Comparison of ENCODE assay signal across 21 cellular contexts in the genomic region with DNA sequence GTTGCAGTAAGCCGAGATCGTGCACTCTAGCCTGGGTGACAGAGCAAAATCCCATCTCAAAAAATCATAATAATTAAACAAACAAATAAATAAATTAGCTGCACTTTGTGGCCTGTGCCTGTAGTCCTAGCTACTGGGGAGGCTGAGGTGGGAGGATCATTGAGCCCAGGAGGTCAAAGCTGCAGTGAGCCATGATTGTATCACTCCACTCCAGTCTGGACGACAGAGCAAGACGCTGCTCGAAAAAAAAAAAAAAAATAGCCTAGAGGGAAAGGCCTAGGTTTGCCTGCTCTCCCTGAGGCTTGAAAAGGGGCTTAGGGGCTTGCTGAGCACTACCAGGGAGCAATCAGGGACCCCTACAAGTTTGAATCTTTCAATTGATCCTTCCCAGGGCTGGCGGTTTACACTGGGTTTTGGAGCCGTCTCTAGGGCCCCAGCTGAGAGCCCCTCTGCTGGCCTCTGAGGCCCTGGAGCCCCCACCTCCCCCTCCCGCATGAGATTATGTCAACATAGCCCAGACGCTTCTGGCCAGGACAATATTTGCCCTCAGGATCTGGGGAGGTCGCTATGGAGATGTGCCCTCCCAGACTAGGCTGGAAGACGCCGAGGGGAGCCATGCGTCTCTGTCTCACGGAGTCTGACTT. TPM values are rescaled to one million over a fixed set of nuclear protein-coding genes. Genes with fewer than 3 reads are reported as not detected.
DNase-seq lines count a peak whose midpoint lies in the region; ATAC-seq and TF ChIP-seq lines count a peak whose summit lies in the region.
"Had no signal": no experiment of that assay in that cellular context is flagged by ENCODE, and none has a peak within 500 bp of the region (broad histone marks: within the 10 kb centered on the region; RNA-seq: fewer than 3 reads in every experiment).

No MANE protein-coding gene starts in this region.

- H3K4me3 Mint-ChIP-seq in progenitor cell of endocrine pancreas (ENCODE audit: low read depth) = peak overlapping the region; percentile 26
- H3K4me3 Mint-ChIP-seq: CD4-positive, CD25-positive, alpha-beta regulatory T cell; T-cell had no signal

- no peaks in the 10 kb centered on the region for H3K9me3 ChIP-seq in ectodermal cell (ENCODE audit: control insufficient read depth, low read length)
- H3K9me3 ChIP-seq: esophagus muscularis mucosa, right atrium auricular region had no signal

- no peak overlapping the region for H3K4me3 ChIP-seq in ectodermal cell (ENCODE audit: insufficient read depth, low read depth, low read length)
- H3K4me3 ChIP-seq: esophagus muscularis mucosa, right atrium auricular region had no signal

- TF ChIP-seq CTCF in progenitor cell of endocrine pancreas (IDR thresholded peaks at IDR 0.05; ENCODE audit: unreplicated experiment) = no peak

- no peaks in the 10 kb centered on the region for H3K36me3 Mint-ChIP-seq in progenitor cell of endocrine pancreas (ENCODE audit: insufficient read depth)
- H3K36me3 Mint-ChIP-seq: CD4-positive, CD25-positive, alpha-beta regulatory T cell; T-cell had no signal

- DNase-seq in NCI-H524 (lab: John Stamatoyannopoulos, UW) (peak; percentile 41 to 57), NCI-H524 treated with DMSO at 0.1 percent for 48 hours (lab: John Stamatoyannopoulos, UW) (no peak), NCI-H146 (lab: John Stamatoyannopoulos, UW) (peak; percentile 78), progenitor cell of endocrine pancreas (ENCODE audit: low spot score, unreplicated experiment) (peak; percentile 37), T-helper 2 cell (no peak)
- DNase-seq: activated CD4-positive, alpha-beta T cell treated with anti-CD3 and anti-CD28 coated beads, Interleukin-2, amount 50 U/mL, for 1 hour; activated gamma-delta T cell treated with Interleukin-2 at 50 U/mL for 16 hours; amniotic stem cell; CD4-positive, CD25-positive, alpha-beta regulatory T cell; central memory CD4-positive, alpha-beta T cell; DMS79 treated with DMSO at 0.1 percent for 48 hours; HCEC 1CT; left ventricle myocardium superior; NCI-H1105; nucleus accumbens; T-cell had no signal

- H3K27ac ChIP-seq in ectodermal cell (ENCODE audit: insufficient read depth, low read depth, low read length, poor library complexity, severe bottlenecking) = peak overlapping the region; percentile 26
- H3K27ac ChIP-seq: esophagus muscularis mucosa, right atrium auricular region had no signal

- no peaks in the 10 kb centered on the region for H3K27me3 ChIP-seq in ectodermal cell (ENCODE audit: control insufficient read depth, insufficient read depth, low read length, poor library complexity, severe bottlenecking)
- H3K27me3 ChIP-seq: right atrium auricular region had no signal

- H3K4me1 Mint-ChIP-seq in progenitor cell of endocrine pancreas (ENCODE audit: low read depth) = peaks cover 11% of the 10 kb centered on the region
- H3K4me1 Mint-ChIP-seq: CD4-positive, CD25-positive, alpha-beta regulatory T cell; T-cell had no signal

- H3K4me1 ChIP-seq in ectodermal cell (ENCODE audit: control insufficient read depth, insufficient read depth, low read length) = peaks cover 3% of the 10 kb centered on the region
- H3K4me1 ChIP-seq: esophagus muscularis mucosa, right atrium auricular region had no signal

- H3K27ac Mint-ChIP-seq in progenitor cell of endocrine pancreas = peak overlapping the region; percentile 93
- H3K27ac Mint-ChIP-seq: T-cell had no signal

- no peak for ATAC-seq in HG03280 (IDR thresholded peaks at IDR 0.05; ENCODE audit: unreplicated experiment)
- ATAC-seq in HG03439 (IDR thresholded peaks at IDR 0.05; ENCODE audit: unreplicated experiment) = no peak
- ATAC-seq: left ventricle myocardium superior, T-cell had no signal

- H3K27me3 Mint-ChIP-seq in progenitor cell of endocrine pancreas = no peaks in the 10 kb centered on the region

- WGBS in ectodermal cell, 2 experiments = 44 to 45% methylated on average over 14 of the region's 14 CpGs

- no peaks in the 10 kb centered on the region for H3K36me3 ChIP-seq in ectodermal cell (ENCODE audit: control insufficient read depth, insufficient read depth, low read length)
- H3K36me3 ChIP-seq: esophagus muscularis mucosa, right atrium auricular region had no signal

- H3K9me3 Mint-ChIP-seq in progenitor cell of endocrine pancreas (ENCODE audit: low read depth) = no peaks in the 10 kb centered on the region
- H3K9me3 Mint-ChIP-seq: T-cell had no signal

RNA-seq across cellular contexts. Expression of gene GIPR, which starts 10.4 kb away (rescaled TPM):
- polyA plus RNA-seq in ectodermal cell (2013, experiment 1 of 4) = not detected
- 0.09 TPM for polyA plus RNA-seq in ectodermal cell (2013, experiment 2 of 4)
- polyA plus RNA-seq in ectodermal cell (2013, experiment 3 of 4) = 0.32 TPM
- polyA plus RNA-seq in ectodermal cell (2013, experiment 4 of 4) = 0.24 TPM
- 26.4 and 27.2 TPM in 2 replicates for total RNA-seq in progenitor cell of endocrine pancreas
- total RNA-seq: esophagus muscularis mucosa had no signal

RNA-seq across cellular contexts. Expression of gene EML2, which starts 18.4 kb away (rescaled TPM):
- polyA plus RNA-seq in ectodermal cell (2013, experiment 1 of 4) = 22.6 TPM
- polyA plus RNA-seq in ectodermal cell (2013, experiment 2 of 4) = 12.2 TPM
- 17.4 TPM for polyA plus RNA-seq in ectodermal cell (2013, experiment 3 of 4)
- polyA plus RNA-seq in ectodermal cell (2013, experiment 4 of 4) = 18.6 TPM
- 28.6 and 29.8 TPM in 2 replicates for total RNA-seq in progenitor cell of endocrine pancreas

RNA-seq across cellular contexts. Expression of gene SNRPD2, which starts 34.1 kb away (rescaled TPM):
- 521 TPM for polyA plus RNA-seq in ectodermal cell (2013, experiment 1 of 4)
- 460 TPM for polyA plus RNA-seq in ectodermal cell (2013, experiment 2 of 4)
- 586 TPM for polyA plus RNA-seq in ectodermal cell (2013, experiment 3 of 4)
- 651 TPM for polyA plus RNA-seq in ectodermal cell (2013, experiment 4 of 4)
- total RNA-seq in progenitor cell of endocrine pancreas = 401 and 414 TPM in 2 replicates

RNA-seq across cellular contexts. Expression of gene QPCTL, which starts 34.8 kb away (rescaled TPM):
- polyA plus RNA-seq in ectodermal cell (2013, experiment 1 of 4) = 29.4 TPM
- polyA plus RNA-seq in ectodermal cell (2013, experiment 2 of 4) = 25.6 TPM
- polyA plus RNA-seq in ectodermal cell (2013, experiment 3 of 4) = 14.4 TPM
- 13.7 TPM for polyA plus RNA-seq in ectodermal cell (2013, experiment 4 of 4)
- total RNA-seq in progenitor cell of endocrine pancreas = 9.0 and 10.8 TPM in 2 replicates

RNA-seq across cellular contexts. Expression of gene GPR4, which starts 55.6 kb away (rescaled TPM):
- polyA plus RNA-seq in ectodermal cell (2013, experiment 1 of 4) = 0.28 TPM
- polyA plus RNA-seq in ectodermal cell (2013, experiment 2 of 4) = 0.16 TPM
- 0.11 TPM for polyA plus RNA-seq in ectodermal cell (2013, experiment 3 of 4)
- polyA plus RNA-seq in ectodermal cell (2013, experiment 4 of 4) = 0.16 TPM
- total RNA-seq in progenitor cell of endocrine pancreas = not detected in 2 replicates
- total RNA-seq: CD4-positive, CD25-positive, alpha-beta regulatory T cell had no signal
- polyA plus RNA-seq: CD4-positive, CD25-positive, alpha-beta regulatory T cell had no signal

Comparison
In these comparisons a context has a peak if more than half of its experiments do, and no peak if none do; other contexts are left out.
1. DNase-seq: peak in NCI-H524 (2 of 2), NCI-H146 (single experiment) and progenitor cell of endocrine pancreas (single experiment); none in NCI-H524 treated with DMSO at 0.1 percent for 48 hours (single experiment) and T-helper 2 cell (0 of 5).